8 cellular contexts compared by ENCODE assay signal in genomic region chr1:170075186-170075585, GRCh38. TPM values are rescaled to one million over a fixed set of nuclear protein-coding genes. Genes with fewer than 3 reads are reported as not detected.
A peak's percentile ranks its signal among the peaks of the same experiment; 100 is the strongest.
DNase-seq lines count a peak whose midpoint lies in the region; ATAC-seq, FAIRE-seq and TF ChIP-seq lines count a peak whose summit lies in the region.

No MANE protein-coding gene starts in this region.

- 83% methylated on average over 3 of the region's 3 CpGs for WGBS in GM12878 (ENCODE audit: insufficient coverage, insufficient replicate concordance, low lambda C conversion rate, missing lambda C conversion rate)
- no CpG with 5 or more reads among the region's 3 CpGs for WGBS in mesodermal cell (ENCODE audit: insufficient coverage in 2 of 2), 2 experiments
- WGBS in upper lobe of left lung, 2 donors, result 84 to 90% methylated on average over 3 of the region's 3 CpGs

- no peak for TF ChIP-seq RAD21 in GM12878 (IDR thresholded peaks at IDR 0.05; ENCODE audit: insufficient read depth, low read depth, low read length)

- 0 out of 2 replicates have a peak overlapping the region, but pooled peaks have one; percentile 17 for H3K9ac ChIP-seq in GM12878 (ENCODE audit: control insufficient read depth, insufficient read depth, low read length)

- no TSS peak for BruUV-seq in GM12878 (replicated peaks; lab: Mats Ljungman, UMichigan)

- peak overlapping the region; percentile 40; the same call in 1 of the 2 replicates for H3K27ac ChIP-seq in GM12878 (ENCODE audit: control insufficient read depth, insufficient read depth)
- H3K27ac ChIP-seq in mesodermal cell (ENCODE audit: low read depth, low read length, severe bottlenecking), result no peak overlapping the region
- H3K27ac ChIP-seq in upper lobe of left lung, result peak overlapping the region; percentile 60 to 85 (median 81)

- H3K4me3 ChIP-seq in GM12878 (peak overlapping the region; percentile 64), mesodermal cell (ENCODE audit: extremely low read depth, insufficient read depth, low read length, poor library complexity, severe bottlenecking) (peak overlapping the region; percentile 26), upper lobe of left lung (peak overlapping the region in 3 of 4 donors; percentile 74 to 81 (median 79))

- intact Hi-C loops in GM12878 (cut with micrococcal nuclease; ENCODE audit: unreplicated experiment), result loop anchor here (2.0 to 10.0 kb wide), 2 partner anchors 52 to 1410 kb away; partner anchors contain the start of gene PRRC2C

- H3K9me3 ChIP-seq in GM12878 (replicated peaks; ENCODE audit: control insufficient read depth, insufficient read depth, low read length) (peaks cover 2% of the 10 kb centered on the region), mesodermal cell (ENCODE audit: control insufficient read depth, low read length) (peaks cover 12% of the 10 kb centered on the region), upper lobe of left lung (peaks cover 0 to 7% (median 5%) of the 10 kb centered on the region in 4 donors)

- H2AFZ ChIP-seq in GM12878 (ENCODE audit: control insufficient read depth, low read depth, low read length), result peak overlapping the region; percentile 90

- no peak for TF ChIP-seq POLR2A in GM12878 (IDR thresholded peaks at IDR 0.05; ENCODE audit: low read depth, low read length)
- no peak for TF ChIP-seq POLR2A in upper lobe of left lung (IDR thresholded peaks at IDR 0.05)

- CTCF ChIA-PET in GM12878 (lab: Yijun Ruan, JAX), result interaction anchor here (0.6 to 1.2 kb wide), 7 partner anchors 35 to 853 kb away, joined by 3 to 5 read pairs (median 3); partner anchors contain the start of gene SCYL3

- POLR2A ChIA-PET in GM12878 (lab: Charles Lee), result interaction anchor here (0.9 to 1.4 kb wide), 6 partner anchors 9 to 457 kb away, joined by 3 to 4 read pairs (median 3); partner anchors contain the start of gene GORAB

- H3K36me3 ChIP-seq in GM12878 (ENCODE audit: control insufficient read depth in 2 of 2, insufficient read depth in 2 of 2, low read length in 1 of 2) (no peaks in the 10 kb centered on the region), mesodermal cell (ENCODE audit: control insufficient read depth, insufficient read depth, low read length) (peaks cover 3% of the 10 kb centered on the region), upper lobe of left lung (no peaks in the 10 kb centered on the region)

- H4K20me1 ChIP-seq in GM12878 (ENCODE audit: control insufficient read depth, insufficient read depth), result no peaks in the 10 kb centered on the region

- ATAC-seq in GM12878, result no peak
- no peak for ATAC-seq in upper lobe of left lung (ENCODE audit: low FRiP score in 2 of 2)
- no peak for ATAC-seq in GM19395 (IDR thresholded peaks at IDR 0.05; ENCODE audit: unreplicated experiment)

- DNase-seq in activated effector memory CD4-positive, alpha-beta T cell treated with anti-CD3 and anti-CD28 coated beads, Interleukin-2, amount 50 U/mL, for 16 hours, result peak; percentile 62
- DNase-seq in activated effector memory CD4-positive, alpha-beta T cell treated with Interleukin-2 at 50 U/mL for 16 hours, result no peak
- DNase-seq in GM12878 (ENCODE audit: low read depth, low spot score) (no peak), upper lobe of left lung (no peak), HTR-8/SVneo (ENCODE audit: insufficient read length, low spot score) (no peak), hippocampal formation (lab: John Stamatoyannopoulos, UW) (no peak)

- H3K27me3 ChIP-seq in GM12878 (replicated peaks in 1 of 2; ENCODE audit: control insufficient read depth in 2 of 2, insufficient read depth in 2 of 2, low read length in 1 of 2) (no peaks in the 10 kb centered on the region), upper lobe of left lung (no peaks in the 10 kb centered on the region)

- no peak for TF ChIP-seq CTCF in GM12878 (IDR thresholded peaks at IDR 0.05 in 2 of 3, conservative IDR thresholded peaks at IDR 0.05 in 1 of 3; ENCODE audit: control insufficient read depth in 2 of 3, extremely low read depth in 1 of 3, insufficient read depth in 1 of 3, low read depth in 3 of 3, low read length in 3 of 3)
- no peak for TF ChIP-seq CTCF in upper lobe of left lung (IDR thresholded peaks at IDR 0.05)

- TF ChIP-seq EP300 in GM12878 (IDR thresholded peaks at IDR 0.05; ENCODE audit: borderline replicate concordance in 1 of 2, control insufficient read depth in 1 of 2, low read depth in 2 of 2, low read length in 2 of 2) (no peak), upper lobe of left lung (IDR thresholded peaks at IDR 0.05) (no peak)

- SMC1A ChIA-PET in GM12878 (lab: Charles Lee; ENCODE audit: uncharacterized antibody, unreplicated experiment), result interaction anchor here (0.9 to 2.1 kb wide), 15 partner anchors 33 to 684 kb away, joined by 3 to 6 read pairs (median 3); partner anchors contain the start of gene GORAB

- H3K4me2 ChIP-seq in GM12878 (ENCODE audit: control insufficient read depth, insufficient read depth), result peak overlapping the region; percentile 24; the same call in 1 of the 2 replicates

- peaks cover 36% of the 10 kb centered on the region for H3K79me2 ChIP-seq in GM12878 (ENCODE audit: control insufficient read depth, insufficient read depth, low read length)

- RAD21 ChIA-PET in GM12878 (lab: Charles Lee; ENCODE audit: unreplicated experiment), result interaction anchor here (0.7 to 2.2 kb wide), 11 partner anchors 52 to 809 kb away, joined by 3 to 10 read pairs (median 3); partner anchors contain the start of gene SCYL3

- FAIRE-seq in GM12878 (lab: Jason Lieb, UNC) (no peak), HTR-8/SVneo (lab: Jason Lieb, UNC) (no peak)

- in situ Hi-C loops in GM12878 (cut with MboI), result loop anchor here (10.0 kb wide), 1 partner anchor 460 kb away; the partner anchor contains the start of gene GORAB

- H3K4me1 ChIP-seq in GM12878 (ENCODE audit: control insufficient read depth, insufficient read depth, low read length) (no peaks in the 10 kb centered on the region), mesodermal cell (ENCODE audit: control insufficient read depth, insufficient read depth, low read length, poor library complexity, severe bottlenecking) (peaks cover 5% of the 10 kb centered on the region), upper lobe of left lung (peaks cover 7 to 20% (median 14%) of the 10 kb centered on the region in 4 donors)

TF ChIP-seq in GM12878, 131 proteins besides CTCF, POLR2A, EP300 and RAD21:
- TF ChIP-seq, protein P1, sequence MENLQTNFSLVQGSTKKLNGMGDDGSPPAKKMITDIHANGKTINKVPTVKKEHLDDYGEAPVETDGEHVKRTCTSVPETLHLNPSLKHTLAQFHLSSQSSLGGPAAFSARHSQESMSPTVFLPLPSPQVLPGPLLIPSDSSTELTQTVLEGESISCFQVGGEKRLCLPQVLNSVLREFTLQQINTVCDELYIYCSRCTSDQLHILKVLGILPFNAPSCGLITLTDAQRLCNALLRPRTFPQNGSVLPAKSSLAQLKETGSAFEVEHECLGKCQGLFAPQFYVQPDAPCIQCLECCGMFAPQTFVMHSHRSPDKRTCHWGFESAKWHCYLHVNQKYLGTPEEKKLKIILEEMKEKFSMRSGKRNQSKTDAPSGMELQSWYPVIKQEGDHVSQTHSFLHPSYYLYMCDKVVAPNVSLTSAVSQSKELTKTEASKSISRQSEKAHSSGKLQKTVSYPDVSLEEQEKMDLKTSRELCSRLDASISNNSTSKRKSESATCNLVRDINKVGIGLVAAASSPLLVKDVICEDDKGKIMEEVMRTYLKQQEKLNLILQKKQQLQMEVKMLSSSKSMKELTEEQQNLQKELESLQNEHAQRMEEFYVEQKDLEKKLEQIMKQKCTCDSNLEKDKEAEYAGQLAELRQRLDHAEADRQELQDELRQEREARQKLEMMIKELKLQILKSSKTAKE (IDR thresholded peaks at IDR 0.05; ENCODE audit: low read depth, poor library complexity, severe bottlenecking), result peak; percentile 15
- TF ChIP-seq MEF2B (IDR thresholded peaks at IDR 0.05; ENCODE audit: partially characterized antibody, poor library complexity, severe bottlenecking) (peak; percentile 63), SMAD1 (IDR thresholded peaks at IDR 0.05; ENCODE audit: low read depth, partially characterized antibody) (peak; percentile 88), NR2C1 (IDR thresholded peaks at IDR 0.05) (no peak), ZZZ3 (IDR thresholded peaks at IDR 0.05; ENCODE audit: control insufficient read depth, insufficient read length, low read depth) (no peak)

RNA-seq across cellular contexts. Expression of gene KIFAP3, which starts 0.7 kb away (rescaled TPM):
- 223 and 230 TPM in 2 replicates for total RNA-seq in GM12878 (2013; cell fraction: nucleolus; rRNA removed)
- total RNA-seq in GM12878 (2014; rRNA removed) (13.7 and 18.4 TPM in 2 replicates), GM12878 (2014; rRNA removed; fragmentation: Illumina TruSeq; extraction: Trizol) (19.9 and 21.0 TPM in 2 replicates), GM12878 (2021) (18.0 and 20.0 TPM in 2 replicates), upper lobe of left lung (10 to 100 TPM; 10.3 to 47.7 (median 23.9) TPM)
- 8.2 TPM for polyA plus RNA-seq in GM12878 (2011; ENCODE audit: low read depth)
- polyA plus RNA-seq in GM12878 (2011; rRNA removed) (100 and 156 TPM in 2 replicates), GM12878 (2014; fragmentation: Illumina TruSeq; extraction: Trizol) (20.9 and 25.1 TPM in 2 replicates), GM12878 (2014; fragmentation: Nextera tagmentation; extraction: Ambion mirVana) (10 to 100 TPM; 15.8 to 16.9 TPM), GM12878 (2014; rRNA removed) (12.2 and 13.8 TPM in 2 replicates), GM12878 (2016; fragmentation: Nextera tagmentation; extraction: Ambion mirVana) (10 to 100 TPM; 19.8 to 22.7 TPM)
- polyA plus RNA-seq in GM12878 (2011; cell fraction: cytosol; rRNA removed), result 27.3 and 36.9 TPM in 2 replicates
- polyA plus RNA-seq in GM12878 (2011; cell fraction: nucleus; rRNA removed), result 45.0 and 52.1 TPM in 2 replicates
- 9.7 and 15.7 TPM in 2 replicates for polyA plus RNA-seq in GM12878 (2012)
- 59.2 and 96.3 TPM in 2 replicates for polyA minus RNA-seq in GM12878 (2011; rRNA and poly(A)+ RNA removed)
- polyA minus RNA-seq in GM12878 (2011; cell fraction: cytosol; rRNA and poly(A)+ RNA removed), result 26.1 and 29.9 TPM in 2 replicates
- polyA minus RNA-seq in GM12878 (2011; cell fraction: nucleus; rRNA and poly(A)+ RNA removed), result 63.2 and 80.5 TPM in 2 replicates
- 62.6 TPM for polyA plus RNA-seq in mesodermal cell (2013, experiment 1 of 2)
- polyA plus RNA-seq in mesodermal cell (2013, experiment 2 of 2), result 71.3 TPM

Comparison
In these comparisons a context has a peak if more than half of its experiments do, and no peak if none do; other contexts are left out.
1. H3K4me3 ChIP-seq: peak in every context shown above with its lines; median percentile 79 in upper lobe of left lung; 64 in GM12878; 26 in mesodermal cell.